ENCODE assay signal across 3 cellular contexts in genomic region chr2:237509151-237509550, GRCh38.
TF ChIP-seq lines count a peak whose summit lies in the region.

No MANE protein-coding gene starts in this region.

TF ChIP-seq in A549, 52 proteins besides CTCF, POLR2A, EP300 and RAD21:
- TF ChIP-seq MYC (IDR thresholded peaks at IDR 0.05; ENCODE audit: borderline replicate concordance, low read length): no peak
- no peak for TF ChIP-seq REST (IDR thresholded peaks at IDR 0.05)
- no peak for TF ChIP-seq PHF8 (IDR thresholded peaks at IDR 0.05; ENCODE audit: borderline replicate concordance, low read depth)
- TF ChIP-seq ATOH8 (CRISPR knock-in tag; IDR thresholded peaks at IDR 0.05; ENCODE audit: low read depth): no peak
- TF ChIP-seq CHD2 (IDR thresholded peaks at IDR 0.05; ENCODE audit: low read length, partially characterized antibody): no peak
- no peak for TF ChIP-seq ZFP36 (IDR thresholded peaks at IDR 0.05; ENCODE audit: borderline replicate concordance, partially characterized antibody)
- TF ChIP-seq RARB (CRISPR knock-in tag; IDR thresholded peaks at IDR 0.05): no peak
- no peak for TF ChIP-seq KDM5A (IDR thresholded peaks at IDR 0.05)
- TF ChIP-seq GATA3 (IDR thresholded peaks at IDR 0.05; ENCODE audit: borderline replicate concordance): no peak
- TF ChIP-seq HOXA7 (CRISPR knock-in tag; IDR thresholded peaks at IDR 0.05): no peak
- TF ChIP-seq E2F6 (IDR thresholded peaks at IDR 0.05; ENCODE audit: borderline replicate concordance, low read depth): no peak

TF ChIP-seq in IMR-90, 13 proteins besides CTCF, POLR2A, EP300 and RAD21:
- TF ChIP-seq BHLHE40 (IDR thresholded peaks at IDR 0.05; ENCODE audit: low read depth, low read length) (no peak), CEBPB (IDR thresholded peaks at IDR 0.05; ENCODE audit: low read depth, low read length) (no peak), USF2 (IDR thresholded peaks at IDR 0.05; ENCODE audit: low read depth, low read length) (no peak), NFE2L2 (IDR thresholded peaks at IDR 0.05; ENCODE audit: low read depth, low read length) (no peak), MAZ (IDR thresholded peaks at IDR 0.05; ENCODE audit: borderline replicate concordance, low read depth, low read length) (no peak), RFX5 (IDR thresholded peaks at IDR 0.05; ENCODE audit: low read depth, low read length) (no peak)

TF ChIP-seq in GM12891, 5 proteins besides CTCF, POLR2A, EP300 and RAD21:
- TF ChIP-seq TAF1 (IDR thresholded peaks at IDR 0.05; ENCODE audit: low read depth, low read length) (no peak), POLR2AphosphoS5 (IDR thresholded peaks at IDR 0.05; ENCODE audit: low read depth, low read length) (no peak), SPI1 (IDR thresholded peaks at IDR 0.05; ENCODE audit: low read depth, low read length) (no peak), PAX5 (IDR thresholded peaks at IDR 0.05; ENCODE audit: insufficient read depth, low read length, severe bottlenecking) (no peak), POU2F2 (IDR thresholded peaks at IDR 0.05; ENCODE audit: low read depth, low read length) (no peak)
